In genomic region chr3:113231391-113231790, GRCh38 we compare ENCODE assay signal across 13 cellular contexts. TPM values are rescaled to one million over a fixed set of nuclear protein-coding genes. Genes with fewer than 3 reads are reported as not detected.
DNase-seq lines count a peak whose midpoint lies in the region; ATAC-seq and TF ChIP-seq lines count a peak whose summit lies in the region.
"Had no signal": no experiment of that assay in that cellular context is flagged by ENCODE, and none has a peak within 500 bp of the region (broad histone marks: within the 10 kb centered on the region; RNA-seq: fewer than 3 reads in every experiment).

No MANE protein-coding gene starts in this region.

- peaks cover 7% of the 10 kb centered on the region for H3K4me1 Mint-ChIP-seq in activated CD4-positive, alpha-beta T cell treated with anti-CD3 and anti-CD28 coated beads for 36 hours
- H3K4me1 Mint-ChIP-seq: activated B cell treated with CpG ODN at 0.5 μM for 24 hours had no signal

- H3K27me3 ChIP-seq in thyroid gland, result no peaks in the 10 kb centered on the region

- intact Hi-C loops in activated CD4-positive, alpha-beta T cell treated with anti-CD3 and anti-CD28 coated beads for 36 hours (cut with DNase I, micrococcal nuclease), result no loop called here
- intact Hi-C loops in thyroid gland (cut with DNase I) (no loop called here), OCI-LY7 (cut with micrococcal nuclease; ENCODE audit: unreplicated experiment) (no loop called here)

- H2AFZ ChIP-seq in OCI-LY7 (ENCODE audit: low read length), result no peak overlapping the region

- H3K9me3 ChIP-seq in thyroid gland, result no peaks in the 10 kb centered on the region
- H3K9me3 ChIP-seq in OCI-LY7 (ENCODE audit: low read length), result no peaks in the 10 kb centered on the region

- H3K27ac ChIP-seq in thyroid gland (peak overlapping the region in 2 of 3 donors; percentile 9 to 50), OCI-LY7 (ENCODE audit: low read depth, low read length, poor library complexity, severe bottlenecking) (no peak overlapping the region)

- H4K20me1 ChIP-seq in OCI-LY7 (ENCODE audit: insufficient read depth, low read length), result no peaks in the 10 kb centered on the region

- H3K9me2 ChIP-seq in OCI-LY7 (ENCODE audit: insufficient read depth, low read length), result no peaks in the 10 kb centered on the region

- DNase-seq in activated CD4-positive, alpha-beta T cell treated with anti-CD3 and anti-CD28 coated beads for 36 hours, result no peak
- DNase-seq in activated CD4-positive, alpha-beta T cell treated with anti-CD3 and anti-CD28 coated beads for 4 hours, result no peak
- DNase-seq in astrocyte of the hippocampus (ENCODE audit: low read depth, low spot score) (peak; percentile 57), iris pigment epithelial cell (ENCODE audit: low read depth) (peak; percentile 64), thyroid gland (no peak), cerebellum (ENCODE audit: low spot score) (no peak), OCI-LY7 (ENCODE audit: low spot score) (no peak)
- DNase-seq: activated B cell treated with CpG ODN at 0.5 μM for 24 hours; DND-41; Right ventricle myocardium superior; stimulated activated CD4-positive, alpha-beta T cell treated with anti-CD3 and anti-CD28 coated beads, Interleukin-2, amount 100 ng/mL, for 48 hours had no signal

- WGBS in thyroid gland, 2 donors, result 82 to 88% methylated on average over 1 of the region's 1 CpG

- TF ChIP-seq POLR2A in thyroid gland (IDR thresholded peaks at IDR 0.05), result no peak

- POLR2A ChIA-PET in activated CD4-positive, alpha-beta T cell treated with anti-CD3 and anti-CD28 coated beads for 36 hours (lab: Charles Lee), result no interaction called here
- POLR2A ChIA-PET in OCI-LY7 (lab: Charles Lee), result interaction anchor here (0.7 kb wide), 2 partner anchors 28 to 841 kb away, joined by 3 read pairs; no protein-coding TSS in a partner anchor

- H3K27me3 Mint-ChIP-seq in activated CD4-positive, alpha-beta T cell treated with anti-CD3 and anti-CD28 coated beads for 36 hours, result peaks cover 6% of the 10 kb centered on the region

- H3K4me3 ChIP-seq in thyroid gland (replicated peaks in 1 of 3) (no peak overlapping the region), OCI-LY7 (ENCODE audit: low read depth, low read length, poor library complexity, severe bottlenecking) (no peak overlapping the region)

- CTCF ChIA-PET in activated CD4-positive, alpha-beta T cell treated with anti-CD3 and anti-CD28 coated beads for 36 hours (lab: Charles Lee), result interaction anchor here (1.1 kb wide), 1 partner anchor 9 kb away, joined by 3 read pairs; no protein-coding TSS in a partner anchor
- CTCF ChIA-PET in OCI-LY7 (lab: Charles Lee; ENCODE audit: unreplicated experiment), result no interaction called here

- H3K36me3 ChIP-seq in thyroid gland, result no peaks in the 10 kb centered on the region
- no peaks in the 10 kb centered on the region for H3K36me3 ChIP-seq in OCI-LY7 (ENCODE audit: insufficient read depth, low read length)

- no peaks in the 10 kb centered on the region for H3K36me3 Mint-ChIP-seq in activated CD4-positive, alpha-beta T cell treated with anti-CD3 and anti-CD28 coated beads for 36 hours (ENCODE audit: low read depth)

- no peak overlapping the region for H3K27ac Mint-ChIP-seq in activated CD4-positive, alpha-beta T cell treated with anti-CD3 and anti-CD28 coated beads for 36 hours
- H3K27ac Mint-ChIP-seq: activated B cell treated with CpG ODN at 0.5 μM for 24 hours; activated T-helper 1 cell treated with anti-CD3 and anti-CD28 coated beads, Interleukin-12 subunit alpha, Interleukin-12 subunit beta, Interleukin-2, Interleukin-4 antibody, amounts not matched to agents 30 ng/mL and 10 ng/mL and 1 ng/mL, durations not matched to agents 14 hours and 24 hours and 36 hours had no signal

- BruUV-seq in OCI-LY7 (replicated peaks; lab: Mats Ljungman, UMichigan), result no TSS peak

- no peaks in the 10 kb centered on the region for H3K79me2 ChIP-seq in OCI-LY7 (ENCODE audit: insufficient read depth, low read depth, low read length)

- H3K9me3 Mint-ChIP-seq in activated CD4-positive, alpha-beta T cell treated with anti-CD3 and anti-CD28 coated beads for 36 hours (ENCODE audit: low read depth), result no peaks in the 10 kb centered on the region
- H3K9me3 Mint-ChIP-seq: activated B cell treated with CpG ODN at 0.5 μM for 24 hours; activated T-helper 1 cell treated with anti-CD3 and anti-CD28 coated beads, Interleukin-12 subunit alpha, Interleukin-12 subunit beta, Interleukin-2, Interleukin-4 antibody, amounts not matched to agents 30 ng/mL and 10 ng/mL and 1 ng/mL, durations not matched to agents 14 hours and 24 hours and 36 hours had no signal

- H3K4me1 ChIP-seq in thyroid gland (peaks cover 29 to 46% of the 10 kb centered on the region in 2 donors), OCI-LY7 (ENCODE audit: insufficient read depth, low read length, poor library complexity, severe bottlenecking) (no peaks in the 10 kb centered on the region)

- TF ChIP-seq CTCF in thyroid gland (IDR thresholded peaks at IDR 0.05), result no peak
- no peak for TF ChIP-seq CTCF in OCI-LY7 (conservative IDR thresholded peaks at IDR 0.05; ENCODE audit: low read length)

- ATAC-seq in activated CD4-positive, alpha-beta T cell treated with anti-CD3 and anti-CD28 coated beads for 36 hours, result peak; percentile 83
- ATAC-seq in GM19328 (IDR thresholded peaks at IDR 0.05; ENCODE audit: unreplicated experiment), result no peak

- no peak overlapping the region for H3K4me3 Mint-ChIP-seq in activated CD4-positive, alpha-beta T cell treated with anti-CD3 and anti-CD28 coated beads for 36 hours
- H3K4me3 Mint-ChIP-seq: activated B cell treated with CpG ODN at 0.5 μM for 24 hours; activated T-helper 1 cell treated with anti-CD3 and anti-CD28 coated beads, Interleukin-12 subunit alpha, Interleukin-12 subunit beta, Interleukin-2, Interleukin-4 antibody, amounts not matched to agents 30 ng/mL and 10 ng/mL and 1 ng/mL, durations not matched to agents 14 hours and 24 hours and 36 hours had no signal

- H3K4me2 ChIP-seq in OCI-LY7 (ENCODE audit: low read length), result no peak overlapping the region

RNA-seq across cellular contexts. Expression of gene BOC, which starts 20.0 kb away (rescaled TPM):
- total RNA-seq in activated CD4-positive, alpha-beta T cell treated with anti-CD3 and anti-CD28 coated beads for 36 hours, result under 1 TPM; 0.40 to 0.43 TPM
- total RNA-seq in thyroid gland (10 to 100 TPM; 40.2 to 68.3 (median 51.2) TPM), cerebellum (88.6 TPM), OCI-LY7 (2022) (not detected in 2 replicates)
- total RNA-seq in OCI-LY7 (2014; rRNA removed; shearing (Covaris generic)), result 0.03 TPM in 1 of 2 replicates, not detected in the other

Comparison
In these comparisons a context has a peak if more than half of its experiments do, and no peak if none do; other contexts are left out.
1. DNase-seq: peak in astrocyte of the hippocampus (single experiment) and iris pigment epithelial cell (single experiment); none in activated CD4-positive, alpha-beta T cell treated with anti-CD3 and anti-CD28 coated beads for 36 hours (single experiment), activated CD4-positive, alpha-beta T cell treated with anti-CD3 and anti-CD28 coated beads for 4 hours (0 of 2), thyroid gland (0 of 2), cerebellum (single experiment) and OCI-LY7 (single experiment).
2. RNA of gene BOC, which starts 20.0 kb away (total RNA-seq): 88.6 TPM in cerebellum (single experiment) and 40.2 to 68.3 TPM in thyroid gland; 0.40 to 0.43 TPM in activated CD4-positive, alpha-beta T cell treated with anti-CD3 and anti-CD28 coated beads for 36 hours and 0.03 TPM in OCI-LY7; every median in the first group is over 10 times any median in the second.